In genomic region chr5:9421823-9422354, GRCh38 we compare ENCODE assay signal across 20 cellular contexts.
"Had no signal": no experiment of that assay in that cellular context is flagged by ENCODE, and none has a peak within 500 bp of the region (broad histone marks: within the 10 kb centered on the region; RNA-seq: fewer than 3 reads in every experiment).

No MANE protein-coding gene starts in this region.

- DNase-seq: activated CD4-positive, alpha-beta T cell treated with anti-CD3 and anti-CD28 coated beads for 36 hours; activated CD8-positive, alpha-beta memory T cell treated with anti-CD3 and anti-CD28 coated beads, Interleukin-2, amount 50 U/mL, for 4 hours; activated CD8-positive, alpha-beta T cell treated with anti-CD3 and anti-CD28 coated beads for 36 hours; activated naive CD4-positive, alpha-beta T cell; activated naive CD8-positive, alpha-beta T cell treated with anti-CD3 and anti-CD28 coated beads, Interleukin-2, amount 50 U/mL, for 24 hours; activated T-cell treated with anti-CD3 and anti-CD28 coated beads, Interleukin-2, amount 50 U/mL, for 72 hours; caudate nucleus; dermis blood vessel endothelial cell; endodermal cell; hypothalamus; left cardiac atrium; lower lobe of right lung; midbrain; stomach; T1000; tibial artery; WERI-Rb-1 had no signal

- H3K27ac Mint-ChIP-seq: activated CD4-positive, alpha-beta T cell treated with anti-CD3 and anti-CD28 coated beads for 36 hours; activated CD8-positive, alpha-beta T cell treated with anti-CD3 and anti-CD28 coated beads for 36 hours; activated naive CD8-positive, alpha-beta T cell treated with anti-CD3 and anti-CD28 coated beads, Interleukin-2, amount 50 U/mL, for 24 hours; activated T-cell treated with anti-CD3 and anti-CD28 coated beads, Interleukin-2, amount 50 U/mL, for 72 hours; endodermal cell had no signal

- ATAC-seq: activated CD4-positive, alpha-beta T cell treated with anti-CD3 and anti-CD28 coated beads for 36 hours; activated CD8-positive, alpha-beta T cell treated with anti-CD3 and anti-CD28 coated beads for 36 hours; activated naive CD8-positive, alpha-beta T cell treated with anti-CD3 and anti-CD28 coated beads, Interleukin-2, amount 50 U/mL, for 24 hours; activated T-cell treated with anti-CD3 and anti-CD28 coated beads, Interleukin-2, amount 50 U/mL, for 72 hours; left cardiac atrium; lower lobe of right lung had no signal

- H3K4me3 ChIP-seq: ascending aorta, lower lobe of right lung, skin epidermis, stomach, tibial artery, vagina had no signal

- H3K4me1 Mint-ChIP-seq: activated CD4-positive, alpha-beta T cell treated with anti-CD3 and anti-CD28 coated beads for 36 hours; activated naive CD8-positive, alpha-beta T cell treated with anti-CD3 and anti-CD28 coated beads, Interleukin-2, amount 50 U/mL, for 24 hours had no signal

- H3K4me3 Mint-ChIP-seq: activated CD4-positive, alpha-beta T cell treated with anti-CD3 and anti-CD28 coated beads for 36 hours; activated CD8-positive, alpha-beta T cell treated with anti-CD3 and anti-CD28 coated beads for 36 hours; activated naive CD8-positive, alpha-beta T cell treated with anti-CD3 and anti-CD28 coated beads, Interleukin-2, amount 50 U/mL, for 24 hours; activated T-cell treated with anti-CD3 and anti-CD28 coated beads, Interleukin-2, amount 50 U/mL, for 72 hours; endodermal cell had no signal

- H3K27me3 Mint-ChIP-seq: activated CD4-positive, alpha-beta T cell treated with anti-CD3 and anti-CD28 coated beads for 36 hours; activated CD8-positive, alpha-beta T cell treated with anti-CD3 and anti-CD28 coated beads for 36 hours; activated naive CD8-positive, alpha-beta T cell treated with anti-CD3 and anti-CD28 coated beads, Interleukin-2, amount 50 U/mL, for 24 hours had no signal
